ENCODE assay signal across 29 cellular contexts in genomic region chr6:147933201-147933600, GRCh38.
"Had no signal": no experiment of that assay in that cellular context is flagged by ENCODE, and none has a peak within 500 bp of the region (broad histone marks: within the 10 kb centered on the region; RNA-seq: fewer than 3 reads in every experiment).

No MANE protein-coding gene starts in this region.

- H3K4me3 Mint-ChIP-seq: activated CD4-positive, alpha-beta memory T cell treated with anti-CD3 and anti-CD28 coated beads for 36 hours; activated CD4-positive, alpha-beta T cell treated with anti-CD3 and anti-CD28 coated beads for 36 hours; activated naive CD4-positive, alpha-beta T cell treated with anti-CD3 and anti-CD28 coated beads, Interleukin-2, amount 10 ng/mL, durations not matched to agents 7 days and 5 days; activated naive CD8-positive, alpha-beta T cell treated with anti-CD3 and anti-CD28 coated beads for 36 hours; activated T-cell treated with anti-CD3 and anti-CD28 coated beads, Interleukin-2, amount 50 U/mL, for 4 hours; T-helper 1 cell treated with Interleukin-12 subunit alpha and Interleukin-12 subunit beta and Interleukin-4 antibody, amounts not matched to agents 30 μg/mL and 1 μg/mL, for 36 hours; T-helper 2 cell treated with Interferon-gamma antibody and Interleukin-4, amounts not matched to agents 5 μg/mL and 100 μg/mL, for 36 hours; WTC11 had no signal

- H3K4me1 ChIP-seq: ascending aorta, SJSA1 had no signal

- H3K27ac Mint-ChIP-seq: activated CD4-positive, alpha-beta memory T cell treated with anti-CD3 and anti-CD28 coated beads for 36 hours; activated CD4-positive, alpha-beta T cell treated with anti-CD3 and anti-CD28 coated beads for 36 hours; activated naive CD4-positive, alpha-beta T cell treated with anti-CD3 and anti-CD28 coated beads, Interleukin-2, amount 10 ng/mL, durations not matched to agents 7 days and 5 days; activated naive CD8-positive, alpha-beta T cell treated with anti-CD3 and anti-CD28 coated beads for 36 hours; T-helper 1 cell treated with Interleukin-12 subunit alpha and Interleukin-12 subunit beta and Interleukin-4 antibody, amounts not matched to agents 30 μg/mL and 1 μg/mL, for 36 hours; T-helper 2 cell treated with Interferon-gamma antibody and Interleukin-4, amounts not matched to agents 5 μg/mL and 100 μg/mL, for 36 hours; WTC11 had no signal

- H3K36me3 Mint-ChIP-seq: activated CD4-positive, alpha-beta memory T cell treated with anti-CD3 and anti-CD28 coated beads for 36 hours; activated naive CD4-positive, alpha-beta T cell treated with anti-CD3 and anti-CD28 coated beads, Interleukin-2, amount 10 ng/mL, durations not matched to agents 7 days and 5 days; activated naive CD8-positive, alpha-beta T cell treated with anti-CD3 and anti-CD28 coated beads for 36 hours had no signal

- H3K27me3 Mint-ChIP-seq: activated CD4-positive, alpha-beta memory T cell treated with anti-CD3 and anti-CD28 coated beads for 36 hours; activated CD4-positive, alpha-beta T cell treated with anti-CD3 and anti-CD28 coated beads for 36 hours; activated naive CD4-positive, alpha-beta T cell treated with anti-CD3 and anti-CD28 coated beads, Interleukin-2, amount 10 ng/mL, durations not matched to agents 7 days and 5 days; activated naive CD8-positive, alpha-beta T cell treated with anti-CD3 and anti-CD28 coated beads for 36 hours had no signal

- ATAC-seq: activated CD4-positive, alpha-beta T cell treated with anti-CD3 and anti-CD28 coated beads for 36 hours; activated CD4-positive, CD25-positive, alpha-beta regulatory T cell treated with anti-CD3 and anti-CD28 coated beads, Interleukin-2, amount 50 U/mL, for 24 hours; activated T-cell treated with anti-CD3 and anti-CD28 coated beads, Interleukin-2, amount 50 U/mL, for 4 hours; WTC11 had no signal

- H3K9ac ChIP-seq: SK-N-SH had no signal

- H3K4me2 ChIP-seq: SK-N-SH had no signal

- H3K4me3 ChIP-seq: ascending aorta, SJSA1 had no signal

- H3K9me2 ChIP-seq: SK-N-SH had no signal

- H3K27me3 ChIP-seq: ascending aorta, SJSA1 had no signal

- H3K36me3 ChIP-seq: ascending aorta, SJSA1 had no signal

- DNase-seq: activated CD4-positive, alpha-beta memory T cell treated with anti-CD3 and anti-CD28 coated beads for 36 hours; activated CD4-positive, alpha-beta T cell treated with anti-CD3 and anti-CD28 coated beads for 36 hours; activated CD4-positive, alpha-beta T cell treated with anti-CD3 and anti-CD28 coated beads, Interleukin-2, amount 50 U/mL, for 1 hour; activated CD8-positive, alpha-beta memory T cell treated with anti-CD3 and anti-CD28 coated beads, Interleukin-2, amount 50 U/mL, for 4 hours; activated effector memory CD4-positive, alpha-beta T cell treated with Interleukin-2 at 50 U/mL for 16 hours; activated naive CD4-positive, alpha-beta T cell treated with anti-CD3 and anti-CD28 coated beads, Interleukin-2, amount 10 ng/mL, durations not matched to agents 7 days and 5 days; activated naive CD8-positive, alpha-beta T cell treated with anti-CD3 and anti-CD28 coated beads for 36 hours; activated T-cell treated with anti-CD3 and anti-CD28 coated beads for 4 hours; activated T-cell treated with anti-CD3 and anti-CD28 coated beads, Interleukin-2, amount 50 U/mL, for 4 hours; amygdala; Kasumi-1; KG1; NCI-H1105; NCI-H1417 treated with DMSO at 0.1 percent for 48 hours; NCI-H187 treated with DMSO at 0.1 percent for 48 hours; NCI-H2081; NCI-H2171 treated with DMSO at 0.1 percent for 48 hours; NCI-H226; NCI-H446 treated with DMSO at 0.1 percent for 48 hours; NCI-H524 treated with DMSO at 0.1 percent for 48 hours; NK-92 treated with Interleukin-12 subunit alpha and Interleukin-12 subunit beta, amount 100 ng/mL, for 24 hours; SHP77 treated with DMSO at 0.1 percent for 48 hours; SK-N-SH had no signal

- H3K4me1 Mint-ChIP-seq: activated CD4-positive, alpha-beta T cell treated with anti-CD3 and anti-CD28 coated beads for 36 hours; activated naive CD4-positive, alpha-beta T cell treated with anti-CD3 and anti-CD28 coated beads, Interleukin-2, amount 10 ng/mL, durations not matched to agents 7 days and 5 days; activated naive CD8-positive, alpha-beta T cell treated with anti-CD3 and anti-CD28 coated beads for 36 hours; WTC11 had no signal

- H3K27ac ChIP-seq: ascending aorta, SJSA1 had no signal

- H3K9me3 ChIP-seq: ascending aorta, SJSA1, SK-N-SH had no signal
